1 cellular context compared by ENCODE assay signal in the genomic region with DNA sequence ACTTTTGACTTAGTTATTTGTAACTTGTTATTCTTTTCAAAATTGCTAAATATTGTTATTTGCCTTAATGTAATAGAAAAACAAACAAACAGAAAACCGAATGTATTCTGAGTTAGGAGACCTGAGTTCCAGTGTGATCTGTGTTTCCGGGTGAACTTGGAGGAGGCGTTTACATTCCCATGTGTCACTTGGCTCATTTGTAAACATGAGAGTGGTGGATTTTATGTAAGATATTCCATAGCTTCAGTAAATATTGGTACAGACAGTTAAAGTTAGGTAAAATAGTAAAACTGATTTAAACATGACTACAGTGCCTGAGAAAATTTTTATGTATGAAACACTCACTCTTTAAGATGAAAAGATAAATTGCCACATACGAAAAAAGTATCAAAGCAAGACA.
TF ChIP-seq lines count a peak whose summit lies in the region.

No MANE protein-coding gene starts in this region.

TF ChIP-seq in K562, 482 proteins besides CTCF, POLR2A, EP300 and RAD21 (continued from another document):
- TF ChIP-seq, protein P1, sequence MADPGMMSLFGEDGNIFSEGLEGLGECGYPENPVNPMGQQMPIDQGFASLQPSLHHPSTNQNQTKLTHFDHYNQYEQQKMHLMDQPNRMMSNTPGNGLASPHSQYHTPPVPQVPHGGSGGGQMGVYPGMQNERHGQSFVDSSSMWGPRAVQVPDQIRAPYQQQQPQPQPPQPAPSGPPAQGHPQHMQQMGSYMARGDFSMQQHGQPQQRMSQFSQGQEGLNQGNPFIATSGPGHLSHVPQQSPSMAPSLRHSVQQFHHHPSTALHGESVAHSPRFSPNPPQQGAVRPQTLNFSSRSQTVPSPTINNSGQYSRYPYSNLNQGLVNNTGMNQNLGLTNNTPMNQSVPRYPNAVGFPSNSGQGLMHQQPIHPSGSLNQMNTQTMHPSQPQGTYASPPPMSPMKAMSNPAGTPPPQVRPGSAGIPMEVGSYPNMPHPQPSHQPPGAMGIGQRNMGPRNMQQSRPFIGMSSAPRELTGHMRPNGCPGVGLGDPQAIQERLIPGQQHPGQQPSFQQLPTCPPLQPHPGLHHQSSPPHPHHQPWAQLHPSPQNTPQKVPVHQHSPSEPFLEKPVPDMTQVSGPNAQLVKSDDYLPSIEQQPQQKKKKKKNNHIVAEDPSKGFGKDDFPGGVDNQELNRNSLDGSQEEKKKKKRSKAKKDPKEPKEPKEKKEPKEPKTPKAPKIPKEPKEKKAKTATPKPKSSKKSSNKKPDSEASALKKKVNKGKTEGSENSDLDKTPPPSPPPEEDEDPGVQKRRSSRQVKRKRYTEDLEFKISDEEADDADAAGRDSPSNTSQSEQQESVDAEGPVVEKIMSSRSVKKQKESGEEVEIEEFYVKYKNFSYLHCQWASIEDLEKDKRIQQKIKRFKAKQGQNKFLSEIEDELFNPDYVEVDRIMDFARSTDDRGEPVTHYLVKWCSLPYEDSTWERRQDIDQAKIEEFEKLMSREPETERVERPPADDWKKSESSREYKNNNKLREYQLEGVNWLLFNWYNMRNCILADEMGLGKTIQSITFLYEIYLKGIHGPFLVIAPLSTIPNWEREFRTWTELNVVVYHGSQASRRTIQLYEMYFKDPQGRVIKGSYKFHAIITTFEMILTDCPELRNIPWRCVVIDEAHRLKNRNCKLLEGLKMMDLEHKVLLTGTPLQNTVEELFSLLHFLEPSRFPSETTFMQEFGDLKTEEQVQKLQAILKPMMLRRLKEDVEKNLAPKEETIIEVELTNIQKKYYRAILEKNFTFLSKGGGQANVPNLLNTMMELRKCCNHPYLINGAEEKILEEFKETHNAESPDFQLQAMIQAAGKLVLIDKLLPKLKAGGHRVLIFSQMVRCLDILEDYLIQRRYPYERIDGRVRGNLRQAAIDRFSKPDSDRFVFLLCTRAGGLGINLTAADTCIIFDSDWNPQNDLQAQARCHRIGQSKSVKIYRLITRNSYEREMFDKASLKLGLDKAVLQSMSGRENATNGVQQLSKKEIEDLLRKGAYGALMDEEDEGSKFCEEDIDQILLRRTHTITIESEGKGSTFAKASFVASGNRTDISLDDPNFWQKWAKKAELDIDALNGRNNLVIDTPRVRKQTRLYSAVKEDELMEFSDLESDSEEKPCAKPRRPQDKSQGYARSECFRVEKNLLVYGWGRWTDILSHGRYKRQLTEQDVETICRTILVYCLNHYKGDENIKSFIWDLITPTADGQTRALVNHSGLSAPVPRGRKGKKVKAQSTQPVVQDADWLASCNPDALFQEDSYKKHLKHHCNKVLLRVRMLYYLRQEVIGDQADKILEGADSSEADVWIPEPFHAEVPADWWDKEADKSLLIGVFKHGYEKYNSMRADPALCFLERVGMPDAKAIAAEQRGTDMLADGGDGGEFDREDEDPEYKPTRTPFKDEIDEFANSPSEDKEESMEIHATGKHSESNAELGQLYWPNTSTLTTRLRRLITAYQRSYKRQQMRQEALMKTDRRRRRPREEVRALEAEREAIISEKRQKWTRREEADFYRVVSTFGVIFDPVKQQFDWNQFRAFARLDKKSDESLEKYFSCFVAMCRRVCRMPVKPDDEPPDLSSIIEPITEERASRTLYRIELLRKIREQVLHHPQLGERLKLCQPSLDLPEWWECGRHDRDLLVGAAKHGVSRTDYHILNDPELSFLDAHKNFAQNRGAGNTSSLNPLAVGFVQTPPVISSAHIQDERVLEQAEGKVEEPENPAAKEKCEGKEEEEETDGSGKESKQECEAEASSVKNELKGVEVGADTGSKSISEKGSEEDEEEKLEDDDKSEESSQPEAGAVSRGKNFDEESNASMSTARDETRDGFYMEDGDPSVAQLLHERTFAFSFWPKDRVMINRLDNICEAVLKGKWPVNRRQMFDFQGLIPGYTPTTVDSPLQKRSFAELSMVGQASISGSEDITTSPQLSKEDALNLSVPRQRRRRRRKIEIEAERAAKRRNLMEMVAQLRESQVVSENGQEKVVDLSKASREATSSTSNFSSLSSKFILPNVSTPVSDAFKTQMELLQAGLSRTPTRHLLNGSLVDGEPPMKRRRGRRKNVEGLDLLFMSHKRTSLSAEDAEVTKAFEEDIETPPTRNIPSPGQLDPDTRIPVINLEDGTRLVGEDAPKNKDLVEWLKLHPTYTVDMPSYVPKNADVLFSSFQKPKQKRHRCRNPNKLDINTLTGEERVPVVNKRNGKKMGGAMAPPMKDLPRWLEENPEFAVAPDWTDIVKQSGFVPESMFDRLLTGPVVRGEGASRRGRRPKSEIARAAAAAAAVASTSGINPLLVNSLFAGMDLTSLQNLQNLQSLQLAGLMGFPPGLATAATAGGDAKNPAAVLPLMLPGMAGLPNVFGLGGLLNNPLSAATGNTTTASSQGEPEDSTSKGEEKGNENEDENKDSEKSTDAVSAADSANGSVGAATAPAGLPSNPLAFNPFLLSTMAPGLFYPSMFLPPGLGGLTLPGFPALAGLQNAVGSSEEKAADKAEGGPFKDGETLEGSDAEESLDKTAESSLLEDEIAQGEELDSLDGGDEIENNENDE (IDR thresholded peaks at IDR 0.05; ENCODE audit: low read depth, low read length) = no peak
- no peak for TF ChIP-seq MCM3 (IDR thresholded peaks at IDR 0.05)
TF ChIP-seq in K562: peak in this region for 2.
